In the genomic region with DNA sequence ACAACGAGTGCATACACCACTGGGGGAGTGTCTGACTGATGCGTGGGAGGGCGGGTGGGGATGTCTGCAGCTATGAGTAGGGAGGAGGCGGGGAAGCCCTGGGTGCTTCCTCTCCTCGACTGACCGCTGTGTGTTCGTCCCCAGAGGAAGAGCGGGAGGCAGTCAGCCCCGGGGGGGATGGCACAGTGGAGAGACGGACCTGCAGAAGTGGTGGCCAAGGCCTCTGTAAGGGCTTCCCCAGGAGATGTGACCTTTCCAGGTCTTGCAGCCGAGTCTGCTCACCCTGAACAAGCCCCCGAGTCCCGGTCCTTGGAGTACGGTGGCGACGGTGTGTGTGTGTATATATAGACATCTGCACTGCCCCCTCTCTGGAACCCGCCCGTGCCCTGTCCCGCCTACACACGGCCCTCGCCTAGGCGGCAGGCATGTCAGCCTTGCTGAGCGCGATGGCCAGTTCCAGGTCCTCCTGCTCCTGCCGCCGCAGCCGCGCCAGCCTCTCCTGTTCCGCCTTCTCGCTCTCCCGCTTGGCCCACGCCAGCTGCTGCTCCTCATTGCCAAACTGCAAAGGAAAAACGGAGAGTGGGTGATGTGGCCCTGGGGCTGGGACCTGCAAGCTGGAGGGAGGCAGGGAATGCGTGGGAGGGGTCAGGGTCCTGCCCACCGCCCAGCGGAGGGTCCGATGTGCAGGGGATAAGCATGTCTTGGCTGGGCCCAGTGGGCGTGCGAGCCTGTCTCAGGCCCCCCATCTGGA, we compare ENCODE assay signal across 10 cellular contexts. TPM values are rescaled to one million over a fixed set of nuclear protein-coding genes. Genes with fewer than 3 reads are reported as not detected.
A peak's percentile ranks its signal among the peaks of the same experiment; 100 is the strongest.
DNase-seq lines count a peak whose midpoint lies in the region; ATAC-seq and TF ChIP-seq lines count a peak whose summit lies in the region.
"Had no signal": no experiment of that assay in that cellular context is flagged by ENCODE, and none has a peak within 500 bp of the region (broad histone marks: within the 10 kb centered on the region; RNA-seq: fewer than 3 reads in every experiment).

No MANE protein-coding gene starts in this region.

- H3K4me2 ChIP-seq in hepatocyte: no peak overlapping the region

- H3K79me2 ChIP-seq in hepatocyte: no peaks in the 10 kb centered on the region

- ATAC-seq in activated CD4-positive, CD25-positive, alpha-beta regulatory T cell treated with anti-CD3 and anti-CD28 coated beads, Interleukin-2, amount 50 U/mL, for 24 hours: peak; percentile 36 to 40
- ATAC-seq in HG03439 (IDR thresholded peaks at IDR 0.05; ENCODE audit: unreplicated experiment): no peak

- no peaks in the 10 kb centered on the region for H3K9me2 ChIP-seq in hepatocyte (replicated peaks; ENCODE audit: insufficient read depth)

- H3K9me3 ChIP-seq in hepatocyte (ENCODE audit: low read depth): no peaks in the 10 kb centered on the region

- no peaks in the 10 kb centered on the region for H3K27me3 ChIP-seq in hepatocyte

- DNase-seq in activated CD4-positive, CD25-positive, alpha-beta regulatory T cell treated with anti-CD3 and anti-CD28 coated beads, Interleukin-2, amount 50 U/mL, for 72 hours: no peak
- peak; percentile 50 for DNase-seq in UCSD-AML1 (lab: John Stamatoyannopoulos, UW; ENCODE audit: unreplicated experiment)
- DNase-seq in hepatocyte (ENCODE audit: low spot score): peak; percentile 3
- DNase-seq in stimulated activated naive CD4-positive, alpha-beta T cell treated with Interleukin-2 at 50 U/mL for 16 hours (lab: John Stamatoyannopoulos, UW): peak; percentile 31
- DNase-seq in SIG-M5 treated with dmso at 0.1 percent for 504 hours (lab: John Stamatoyannopoulos, UW; ENCODE audit: unreplicated experiment): no peak
- DNase-seq in effector CD4-positive, alpha-beta T cell: no peak
- DNase-seq: 8988T, NCI-H1417 had no signal

- H4K20me1 ChIP-seq in hepatocyte (ENCODE audit: insufficient read depth, poor library complexity, severe bottlenecking): no peaks in the 10 kb centered on the region

- H3K36me3 ChIP-seq in hepatocyte (replicated peaks; ENCODE audit: insufficient read depth, low read depth): no peaks in the 10 kb centered on the region

- TF ChIP-seq CTCF in hepatocyte (IDR thresholded peaks at IDR 0.05; ENCODE audit: poor library complexity): no peak

- no peak overlapping the region for H2AFZ ChIP-seq in hepatocyte

- 96% methylated on average over 29 of the region's 39 CpGs for WGBS in hepatocyte (ENCODE audit: low lambda C conversion rate, missing lambda C conversion rate)

- H3K27ac ChIP-seq in hepatocyte: no peak overlapping the region

- H3K4me1 ChIP-seq in hepatocyte (ENCODE audit: insufficient read depth): no peaks in the 10 kb centered on the region

- no peak overlapping the region for H3K4me3 ChIP-seq in hepatocyte

RNA-seq across cellular contexts. Expression of gene KLF2, which starts 30.8 kb away (rescaled TPM):
- total RNA-seq in hepatocyte: 3.0 and 4.5 TPM in 2 replicates
- polyA plus RNA-seq in hepatocyte: 27.7 and 40.9 TPM in 2 replicates

Comparison
In these comparisons a context has a peak if more than half of its experiments do, and no peak if none do; other contexts are left out.
1. DNase-seq: peak in UCSD-AML1 (single experiment), hepatocyte (single experiment) and stimulated activated naive CD4-positive, alpha-beta T cell treated with Interleukin-2 at 50 U/mL for 16 hours (single experiment); none in activated CD4-positive, CD25-positive, alpha-beta regulatory T cell treated with anti-CD3 and anti-CD28 coated beads, Interleukin-2, amount 50 U/mL, for 72 hours (single experiment), SIG-M5 treated with dmso at 0.1 percent for 504 hours (single experiment) and effector CD4-positive, alpha-beta T cell (single experiment).